Comparison of ENCODE assay signal across 11 cellular contexts in genomic region chr14:78157855-78158436, GRCh38. TPM values are rescaled to one million over a fixed set of nuclear protein-coding genes. Genes with fewer than 3 reads are reported as not detected.
DNase-seq lines count a peak whose midpoint lies in the region; ATAC-seq and TF ChIP-seq lines count a peak whose summit lies in the region.
"Had no signal": no experiment of that assay in that cellular context is flagged by ENCODE, and none has a peak within 500 bp of the region (broad histone marks: within the 10 kb centered on the region; RNA-seq: fewer than 3 reads in every experiment).

No MANE protein-coding gene starts in this region.

- ATAC-seq in T-cell (replicated peaks in 1 of 4), result no peak
- ATAC-seq: gastroesophageal sphincter had no signal

- H3K27ac Mint-ChIP-seq in activated naive CD4-positive, alpha-beta T cell treated with anti-CD3 and anti-CD28 coated beads for 36 hours, result no peak overlapping the region
- H3K27ac Mint-ChIP-seq in T-cell (no peak overlapping the region), chondrocyte (ENCODE audit: unreplicated experiment) (no peak overlapping the region)
- H3K27ac Mint-ChIP-seq: nephron had no signal

- POLR2A ChIA-PET in T-cell (lab: Charles Lee), result no interaction called here

- H3K9me3 Mint-ChIP-seq in activated naive CD4-positive, alpha-beta T cell treated with anti-CD3 and anti-CD28 coated beads for 36 hours, result no peaks in the 10 kb centered on the region
- peaks cover 0 to 9% (median 0%) of the 10 kb centered on the region in 3 donors for H3K9me3 Mint-ChIP-seq in T-cell
- H3K9me3 Mint-ChIP-seq in chondrocyte (ENCODE audit: low read depth), result no peaks in the 10 kb centered on the region
- H3K9me3 Mint-ChIP-seq: nephron had no signal

- no peak overlapping the region for H3K4me3 Mint-ChIP-seq in activated naive CD4-positive, alpha-beta T cell treated with anti-CD3 and anti-CD28 coated beads for 36 hours
- H3K4me3 Mint-ChIP-seq in T-cell, result no peak overlapping the region
- no peak overlapping the region for H3K4me3 Mint-ChIP-seq in chondrocyte (ENCODE audit: unreplicated experiment)
- H3K4me3 Mint-ChIP-seq: nephron had no signal

- no peak for TF ChIP-seq CTCF in GM10266 (IDR thresholded peaks at IDR 0.05; ENCODE audit: control insufficient read depth, insufficient read depth, low read depth, missing control alignments)
- TF ChIP-seq CTCF in chondrocyte (IDR thresholded peaks at IDR 0.05), result no peak

- no peaks in the 10 kb centered on the region for H3K36me3 Mint-ChIP-seq in activated naive CD4-positive, alpha-beta T cell treated with anti-CD3 and anti-CD28 coated beads for 36 hours (ENCODE audit: low read depth)
- H3K36me3 Mint-ChIP-seq in T-cell, result no peaks in the 10 kb centered on the region
- H3K36me3 Mint-ChIP-seq in chondrocyte (ENCODE audit: low read depth), result no peaks in the 10 kb centered on the region

- H3K27me3 Mint-ChIP-seq in activated naive CD4-positive, alpha-beta T cell treated with anti-CD3 and anti-CD28 coated beads for 36 hours (ENCODE audit: low read depth), result peaks cover 22% of the 10 kb centered on the region
- peaks cover 17 to 20% of the 10 kb centered on the region in 2 donors for H3K27me3 Mint-ChIP-seq in T-cell
- peaks cover 3% of the 10 kb centered on the region for H3K27me3 Mint-ChIP-seq in chondrocyte (ENCODE audit: low read depth)

- intact Hi-C loops in activated naive CD4-positive, alpha-beta T cell treated with anti-CD3 and anti-CD28 coated beads for 36 hours (cut with micrococcal nuclease), result no loop called here

- no peaks in the 10 kb centered on the region for H3K4me1 Mint-ChIP-seq in activated naive CD4-positive, alpha-beta T cell treated with anti-CD3 and anti-CD28 coated beads for 36 hours (ENCODE audit: low read depth)
- H3K4me1 Mint-ChIP-seq in T-cell, result no peaks in the 10 kb centered on the region
- no peaks in the 10 kb centered on the region for H3K4me1 Mint-ChIP-seq in chondrocyte (ENCODE audit: low read depth)
- H3K4me1 Mint-ChIP-seq: nephron had no signal

- CTCF ChIA-PET in activated naive CD4-positive, alpha-beta T cell treated with anti-CD3 and anti-CD28 coated beads for 36 hours (lab: Charles Lee), result no interaction called here
- CTCF ChIA-PET in T-cell (lab: Charles Lee), result no interaction called here

- DNase-seq in activated naive CD4-positive, alpha-beta T cell treated with anti-CD3 and anti-CD28 coated beads for 36 hours, result peak; percentile 22
- DNase-seq in activated naive CD4-positive, alpha-beta T cell treated with anti-CD3 and anti-CD28 coated beads, Interleukin-2, amount 50 U/mL, for 16 hours, result no peak
- DNase-seq in erythroblast (lab: John Stamatoyannopoulos, UW) (peak; percentile 22 to 25), retina (peak; percentile 41), T-cell (no peak), GM10266 (ENCODE audit: extremely low spot score) (no peak), chondrocyte (ENCODE audit: low spot score) (no peak)
- DNase-seq: GOT3 had no signal

- TF ChIP-seq POLR2A in erythroblast (IDR thresholded peaks at IDR 0.05; ENCODE audit: low read length), result no peak

TF ChIP-seq in PFSK-1, 5 proteins besides CTCF, POLR2A, EP300 and RAD21:
- no peak for TF ChIP-seq SIN3A (IDR thresholded peaks at IDR 0.05; ENCODE audit: borderline replicate concordance, insufficient read depth, low read length)
- no peak for TF ChIP-seq POLR2AphosphoS5 (IDR thresholded peaks at IDR 0.05; ENCODE audit: low read depth, low read length)
- peak; percentile 84 to 95 for TF ChIP-seq REST (IDR thresholded peaks at IDR 0.05; ENCODE audit: insufficient read depth in 1 of 2, low read depth in 2 of 2, low read length in 2 of 2)
- no peak for TF ChIP-seq TAF1 (IDR thresholded peaks at IDR 0.05; ENCODE audit: borderline replicate concordance, insufficient read depth, low read length)

RNA-seq across cellular contexts. Expression of gene NRXN3, which starts 12.2 kb away (rescaled TPM):
- total RNA-seq in activated naive CD4-positive, alpha-beta T cell treated with anti-CD3 and anti-CD28 coated beads for 36 hours, result not detected
- polyA plus RNA-seq in PFSK-1 (2012; ENCODE audit: insufficient read length, low read depth), result not detected
- total RNA-seq in T-cell, result not detected
- 6.7 to 7.9 TPM (median 7.0 TPM) in 3 replicates for total RNA-seq in chondrocyte

Comparison
In these comparisons a context has a peak if more than half of its experiments do, and no peak if none do; other contexts are left out.
1. DNase-seq: peak in activated naive CD4-positive, alpha-beta T cell treated with anti-CD3 and anti-CD28 coated beads for 36 hours (single experiment), erythroblast (2 of 2) and retina (single experiment); none in activated naive CD4-positive, alpha-beta T cell treated with anti-CD3 and anti-CD28 coated beads, Interleukin-2, amount 50 U/mL, for 16 hours (single experiment), T-cell (0 of 34), GM10266 (single experiment) and chondrocyte (single experiment).